Comparison of ENCODE assay signal across 15 cellular contexts in the genomic region with DNA sequence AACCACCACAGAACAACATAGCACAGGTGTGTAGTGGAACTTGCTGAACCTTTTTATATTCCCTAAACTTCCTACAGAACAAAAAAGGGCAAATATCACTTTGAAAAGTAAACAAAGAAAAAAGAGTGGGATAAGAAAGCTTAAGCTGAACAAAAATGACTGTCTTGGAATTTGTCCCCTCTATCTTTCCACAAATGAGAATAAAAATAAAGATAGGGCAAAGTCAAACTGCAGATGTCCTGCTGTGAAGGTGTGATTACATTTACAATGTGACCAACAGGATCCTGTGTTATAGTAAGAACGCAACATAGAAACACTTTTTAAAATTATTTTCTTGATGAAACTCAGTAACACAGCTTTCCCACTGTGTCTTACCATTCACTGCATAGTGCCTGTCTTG.
DNase-seq lines count a peak whose midpoint lies in the region; ATAC-seq, FAIRE-seq and TF ChIP-seq lines count a peak whose summit lies in the region.
"Had no signal": no experiment of that assay in that cellular context is flagged by ENCODE, and none has a peak within 500 bp of the region (broad histone marks: within the 10 kb centered on the region; RNA-seq: fewer than 3 reads in every experiment).

No MANE protein-coding gene starts in this region.

- CTCF ChIA-PET in HepG2 (lab: Yijun Ruan, JAX; ENCODE audit: low intra/inter-chr PET ratio, low total read pairs): no interaction called here

- no peaks in the 10 kb centered on the region for H3K9me2 ChIP-seq in hepatocyte (replicated peaks; ENCODE audit: insufficient read depth)

- ATAC-seq in HepG2 (no peak), right lobe of liver (no peak), HG02759 (IDR thresholded peaks at IDR 0.05; ENCODE audit: unreplicated experiment) (no peak)
- ATAC-seq: CD8-positive, alpha-beta T cell had no signal

- TF ChIP-seq POLR2A in HepG2 (IDR thresholded peaks at IDR 0.05; ENCODE audit: insufficient read depth in 1 of 2, low read depth in 2 of 2, low read length in 2 of 2) (no peak), right lobe of liver (IDR thresholded peaks at IDR 0.05) (no peak)

- no peak for TF ChIP-seq RAD21 in HepG2 (CRISPR knock-in tag; IDR thresholded peaks at IDR 0.05)

- no peak overlapping the region for H2AFZ ChIP-seq in HepG2 (ENCODE audit: low read length)
- no peak overlapping the region for H2AFZ ChIP-seq in hepatocyte
- H2AFZ ChIP-seq: GM23248 had no signal

- FAIRE-seq in HepG2 (lab: Jason Lieb, UNC): no peak
- no peak for FAIRE-seq in small intestine (lab: Jason Lieb, UNC)
- FAIRE-seq in D721Med (lab: Jason Lieb, UNC): no peak
- FAIRE-seq: G401.6, GM12891, HTR-8/SVneo had no signal

- no peak overlapping the region for H3K4me3 ChIP-seq in HepG2 (replicated peaks in 1 of 3; ENCODE audit: insufficient read depth in 1 of 3, low read depth in 2 of 3, low read length in 3 of 3)
- H3K4me3 ChIP-seq in right lobe of liver: no peak overlapping the region
- H3K4me3 ChIP-seq in hepatocyte: no peak overlapping the region
- no peak overlapping the region for H3K4me3 ChIP-seq in small intestine (ENCODE audit: low read depth in 1 of 2, low read length in 2 of 2)
- H3K4me3 ChIP-seq: BLaER1 treated with 17β-estradiol and CSF1 and Interleukin-3, amounts not matched to agents 10 nM and 100 nM; GM23248; HAP-1 had no signal

- no peaks in the 10 kb centered on the region for H3K9me3 ChIP-seq in HepG2 (ENCODE audit: low read length)
- H3K9me3 ChIP-seq in right lobe of liver: no peaks in the 10 kb centered on the region
- no peaks in the 10 kb centered on the region for H3K9me3 ChIP-seq in hepatocyte (ENCODE audit: low read depth)
- no peaks in the 10 kb centered on the region for H3K9me3 ChIP-seq in small intestine (ENCODE audit: control insufficient read depth, low read depth)
- H3K9me3 ChIP-seq: BLaER1 treated with 17β-estradiol and CSF1 and Interleukin-3, amounts not matched to agents 10 nM and 100 nM; HAP-1 had no signal

- BruUV-seq in HepG2 (replicated peaks; lab: Mats Ljungman, UMichigan): no TSS peak

- TF ChIP-seq EP300 in HepG2 (IDR thresholded peaks at IDR 0.05; ENCODE audit: low read depth in 2 of 2, low read length in 2 of 2): no peak
- TF ChIP-seq EP300 in HepG2 (CRISPR knock-in tag; IDR thresholded peaks at IDR 0.05; ENCODE audit: borderline replicate concordance): no peak

- POLR2A ChIA-PET in HepG2 (lab: Yijun Ruan, JAX): no interaction called here

- H4K20me1 ChIP-seq in HepG2 (ENCODE audit: insufficient read depth, low read length): no peaks in the 10 kb centered on the region
- no peaks in the 10 kb centered on the region for H4K20me1 ChIP-seq in hepatocyte (ENCODE audit: insufficient read depth, poor library complexity, severe bottlenecking)
- H4K20me1 ChIP-seq: BLaER1 treated with 17β-estradiol and CSF1 and Interleukin-3, amounts not matched to agents 10 nM and 100 nM had no signal

- H3K36me3 ChIP-seq in HepG2 (replicated peaks in 1 of 2; ENCODE audit: control insufficient read depth in 1 of 2, insufficient read depth in 2 of 2, low read length in 2 of 2) (peaks cover 3 to 34% of the 10 kb centered on the region in 2 experiments; a peak in 4 of 5 replicates), right lobe of liver (peaks cover 0 to 27% (median 7%) of the 10 kb centered on the region in 4 donors), hepatocyte (replicated peaks; ENCODE audit: insufficient read depth, low read depth) (no peaks in the 10 kb centered on the region), small intestine (ENCODE audit: control insufficient read depth in 2 of 2, insufficient read depth in 2 of 2, low read length in 2 of 2) (peaks cover 0 to under 1% of the 10 kb centered on the region in 2 donors)
- H3K36me3 ChIP-seq: HAP-1 had no signal

- DNase-seq in HepG2 (ENCODE audit: low spot score) (no peak), right lobe of liver (no peak), hepatocyte (ENCODE audit: low spot score) (peak; percentile 11), small intestine (peak; percentile 58), D721Med (ENCODE audit: insufficient read length, low spot score) (no peak), T1000 (lab: John Stamatoyannopoulos, UW) (no peak)
- DNase-seq: 8988T; CD8-positive, alpha-beta T cell; GM23248 had no signal

- intact Hi-C loops in HepG2 (cut with micrococcal nuclease; ENCODE audit: unreplicated experiment) (no loop called here), right lobe of liver (cut with DNase I) (no loop called here)

- TF ChIP-seq CTCF in HepG2 (CRISPR knock-in tag; IDR thresholded peaks at IDR 0.05) (no peak), right lobe of liver (IDR thresholded peaks at IDR 0.05) (no peak), hepatocyte (IDR thresholded peaks at IDR 0.05; ENCODE audit: poor library complexity) (no peak), D721Med (IDR thresholded peaks at IDR 0.05; ENCODE audit: insufficient read depth, missing control alignments) (no peak)

- H3K27me3 ChIP-seq in HepG2 (ENCODE audit: control insufficient read depth in 1 of 2, insufficient read depth in 2 of 2, low read length in 2 of 2) (no peaks in the 10 kb centered on the region), right lobe of liver (no peaks in the 10 kb centered on the region), hepatocyte (no peaks in the 10 kb centered on the region), small intestine (ENCODE audit: control insufficient read depth in 2 of 2, insufficient read depth in 2 of 2, low read length in 2 of 2) (no peaks in the 10 kb centered on the region)
- H3K27me3 ChIP-seq: BLaER1 treated with 17β-estradiol and CSF1 and Interleukin-3, amounts not matched to agents 10 nM and 100 nM had no signal

- H3K4me1 ChIP-seq in HepG2 (ENCODE audit: insufficient read depth, low read length): peaks cover 17% of the 10 kb centered on the region
- H3K4me1 ChIP-seq in right lobe of liver: no peaks in the 10 kb centered on the region
- H3K4me1 ChIP-seq in hepatocyte (ENCODE audit: insufficient read depth): peaks cover 6% of the 10 kb centered on the region
- peaks cover 0 to 2% of the 10 kb centered on the region in 2 donors for H3K4me1 ChIP-seq in small intestine (ENCODE audit: control insufficient read depth in 2 of 2, insufficient read depth in 1 of 2, low read depth in 1 of 2, low read length in 1 of 2)
- H3K4me1 ChIP-seq: BLaER1 treated with 17β-estradiol and CSF1 and Interleukin-3, amounts not matched to agents 10 nM and 100 nM; HAP-1 had no signal

- peak overlapping the region; percentile 16; the same call in 1 of the 2 replicates for H3K4me2 ChIP-seq in HepG2 (ENCODE audit: low read depth, low read length)
- H3K4me2 ChIP-seq in hepatocyte: peak overlapping the region; percentile 24
- H3K4me2 ChIP-seq: BLaER1 treated with 17β-estradiol and CSF1 and Interleukin-3, amounts not matched to agents 10 nM and 100 nM had no signal

- no peak overlapping the region for H3K9ac ChIP-seq in HepG2 (ENCODE audit: insufficient read depth, low read depth, low read length)
- H3K9ac ChIP-seq: BLaER1 treated with 17β-estradiol and CSF1 and Interleukin-3, amounts not matched to agents 10 nM and 100 nM; GM23248 had no signal

- 92% methylated on average over 1 of the region's 1 CpG for WGBS in HepG2 (ENCODE audit: low lambda C conversion rate)
- 84% methylated on average over 1 of the region's 1 CpG for WGBS in right lobe of liver (ENCODE audit: insufficient coverage, low coverage, low lambda C conversion rate, missing lambda C conversion rate)
- 88% methylated on average over 1 of the region's 1 CpG for WGBS in hepatocyte (ENCODE audit: low lambda C conversion rate, missing lambda C conversion rate)
- 26 to 67% (median 36%) methylated on average over 1 of the region's 1 CpG for WGBS in small intestine, 3 donors

- in situ Hi-C loops in HepG2 (cut with HindIII; ENCODE audit: extremely low pct_ligation_motif_present, low pct_unique_long_range_greater_than_20kb): no loop called here

- H3K27ac ChIP-seq in HepG2 (ENCODE audit: extremely low read length, insufficient read depth, low read length) (no peak overlapping the region), right lobe of liver (no peak overlapping the region), hepatocyte (peak overlapping the region; percentile 74), small intestine (ENCODE audit: low read depth in 1 of 2, low read length in 1 of 2) (peak overlapping the region in 1 of 2 donors; percentile 11)
- H3K27ac ChIP-seq: BLaER1 treated with 17β-estradiol and CSF1 and Interleukin-3, amounts not matched to agents 10 nM and 100 nM; GM23248 had no signal

- no peaks in the 10 kb centered on the region for H3K79me2 ChIP-seq in HepG2 (ENCODE audit: insufficient read depth, low read length)
- no peaks in the 10 kb centered on the region for H3K79me2 ChIP-seq in hepatocyte

TF ChIP-seq in HepG2, 621 proteins besides CTCF, POLR2A, EP300 and RAD21:
- no peak for TF ChIP-seq SKI (IDR thresholded peaks at IDR 0.05; ENCODE audit: partially characterized antibody)
- TF ChIP-seq ZNF382 (CRISPR knock-in tag; IDR thresholded peaks at IDR 0.05; ENCODE audit: borderline replicate concordance): no peak
- TF ChIP-seq CREM (IDR thresholded peaks at IDR 0.05): peak; percentile 13; the same call in 1 of the 2 replicates
- TF ChIP-seq CREM (CRISPR knock-in tag; IDR thresholded peaks at IDR 0.05): no peak

Comparison
In these comparisons a context has a peak if more than half of its experiments do, and no peak if none do; other contexts are left out.
1. DNase-seq: peak in hepatocyte (single experiment) and small intestine (single experiment); none in HepG2 (single experiment), right lobe of liver (0 of 3), D721Med (single experiment) and T1000 (single experiment).